ENCODE assay signal across 11 cellular contexts in genomic region chr2:139605668-139606067, GRCh38.
"Had no signal": no experiment of that assay in that cellular context is flagged by ENCODE, and none has a peak within 500 bp of the region (broad histone marks: within the 10 kb centered on the region; RNA-seq: fewer than 3 reads in every experiment).

No MANE protein-coding gene starts in this region.

- DNase-seq: GM23248, GOT3, H7, H9, HCEC 1CT, HFFc6 had no signal

- H3K9me3 Mint-ChIP-seq: GM23338, H9 had no signal

- H3K4me2 ChIP-seq: GM23338 had no signal

- ATAC-seq: GM23338, HCT116 had no signal

- H3K27ac Mint-ChIP-seq: GM23338, HFFc6 had no signal

- H3K9ac ChIP-seq: GM23248 had no signal

- H2AFZ ChIP-seq: GM23248, GM23338 had no signal

- FAIRE-seq: H1, H54 had no signal

- H3K4me1 ChIP-seq: HAP-1 had no signal

- H3K9me3 ChIP-seq: HAP-1 had no signal

- H3K36me3 ChIP-seq: HAP-1 had no signal

- H3K4me3 Mint-ChIP-seq: GM23338, H9, HFFc6 had no signal

- H3K27ac ChIP-seq: GM23248 had no signal

- H3K4me3 ChIP-seq: GM23248, GM23338, HAP-1 had no signal
